In the genomic region with DNA sequence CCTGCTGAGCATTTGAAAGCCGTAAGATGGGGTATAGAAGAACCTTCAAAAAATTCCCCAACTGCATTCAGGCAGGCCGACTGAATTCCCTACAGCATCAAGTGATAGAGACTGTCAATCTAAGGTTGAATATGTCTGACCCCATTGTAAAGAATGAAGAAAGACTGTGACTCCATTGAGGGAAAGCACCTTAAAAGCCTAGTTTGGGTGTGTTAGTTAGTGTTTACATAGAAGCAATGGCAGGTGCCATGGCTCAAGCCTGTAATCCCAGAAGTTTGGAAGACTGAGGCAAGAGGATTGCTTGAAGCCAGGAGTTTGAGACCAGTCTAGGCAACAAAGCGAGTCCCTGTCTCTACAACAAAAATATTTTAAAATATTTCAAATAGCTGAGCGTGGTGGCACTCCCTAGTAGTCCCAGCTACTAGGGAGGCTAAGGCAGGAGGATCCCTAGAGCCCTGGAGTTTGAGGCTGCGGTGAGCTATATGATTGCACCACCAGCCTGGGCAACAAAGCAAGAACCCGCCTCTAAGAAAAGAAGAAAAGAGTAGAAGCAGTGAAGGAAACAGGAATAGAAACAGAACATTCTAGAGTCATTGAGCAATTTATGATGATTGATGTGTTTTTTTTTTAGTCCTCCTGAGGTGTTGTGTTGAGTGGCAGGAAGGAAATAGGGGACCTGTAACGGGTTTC, we compare ENCODE assay signal across 8 cellular contexts. TPM values are rescaled to one million over a fixed set of nuclear protein-coding genes. Genes with fewer than 3 reads are reported as not detected.
DNase-seq lines count a peak whose midpoint lies in the region; ATAC-seq and TF ChIP-seq lines count a peak whose summit lies in the region.

No MANE protein-coding gene starts in this region.

- peak overlapping the region; percentile 55 for H2AFZ ChIP-seq in GM23248

- peak overlapping the region; percentile 69 for H3K9ac ChIP-seq in GM23248
- peak overlapping the region; percentile 61 to 80 for H3K9ac ChIP-seq in stomach smooth muscle (ENCODE audit: low read length in 2 of 2)

- in situ Hi-C loops in GM23248 (cut with MboI): no loop called here

- H3K27me3 Mint-ChIP-seq in CD4-positive, CD25-positive, alpha-beta regulatory T cell: no peaks in the 10 kb centered on the region
- no peaks in the 10 kb centered on the region for H3K27me3 Mint-ChIP-seq in type B pancreatic cell

- H3K4me3 Mint-ChIP-seq in CD4-positive, CD25-positive, alpha-beta regulatory T cell: no peak overlapping the region
- no peak overlapping the region for H3K4me3 Mint-ChIP-seq in type B pancreatic cell

- H3K27ac Mint-ChIP-seq in CD4-positive, CD25-positive, alpha-beta regulatory T cell: no peak overlapping the region
- no peak overlapping the region for H3K27ac Mint-ChIP-seq in type B pancreatic cell

- H3K9me3 Mint-ChIP-seq in CD4-positive, CD25-positive, alpha-beta regulatory T cell: no peaks in the 10 kb centered on the region
- no peaks in the 10 kb centered on the region for H3K9me3 Mint-ChIP-seq in type B pancreatic cell

- DNase-seq in CD4-positive, CD25-positive, alpha-beta regulatory T cell: peak in 2 of 3 donors; percentile 45 to 71
- peak; percentile 37 for DNase-seq in GM23248
- DNase-seq in RWPE2 (ENCODE audit: low spot score): no peak
- DNase-seq in heart right ventricle: no peak
- DNase-seq in LoVo (ENCODE audit: low spot score): no peak
- no peak for DNase-seq in H4 (ENCODE audit: low spot score)
- DNase-seq in type B pancreatic cell (ENCODE audit: extremely low spot score, unreplicated experiment): no peak

- H3K79me2 ChIP-seq in GM23248 (ENCODE audit: insufficient read depth): no peaks in the 10 kb centered on the region

- intact Hi-C loops in heart right ventricle (cut with DNase I): loop anchor here in 7 of 10 donors (1.0 to 5.0 kb wide), 8 partner anchors 16 to 32 kb away; partner anchors contain the start of gene TXNIP (in 3 of the 7)

- H3K9me3 ChIP-seq in CD4-positive, CD25-positive, alpha-beta regulatory T cell (ENCODE audit: control insufficient read depth in 2 of 2, low read length in 2 of 2): no peaks in the 10 kb centered on the region
- H3K9me3 ChIP-seq in GM23248 (ENCODE audit: low read depth) (no peaks in the 10 kb centered on the region), RWPE2 (ENCODE audit: severe bottlenecking) (no peaks in the 10 kb centered on the region), heart right ventricle (no peaks in the 10 kb centered on the region), stomach smooth muscle (ENCODE audit: control insufficient read depth in 2 of 2, low read length in 2 of 2) (no peaks in the 10 kb centered on the region)

- peak overlapping the region; percentile 95 for H3K27ac ChIP-seq in CD4-positive, CD25-positive, alpha-beta regulatory T cell (ENCODE audit: insufficient read depth, low read length, poor library complexity, severe bottlenecking)
- H3K27ac ChIP-seq in GM23248 (peak overlapping the region; percentile 94), RWPE2 (ENCODE audit: poor library complexity, severe bottlenecking) (peak overlapping the region; percentile 93), heart right ventricle (peak overlapping the region; percentile 90 to 97 (median 94)), stomach smooth muscle (ENCODE audit: low read length) (peak overlapping the region; percentile 96)

- no peaks in the 10 kb centered on the region for H4K20me1 ChIP-seq in GM23248 (ENCODE audit: insufficient read depth)

- WGBS in GM23248 (ENCODE audit: low coverage in 1 of 2, low lambda C conversion rate in 2 of 2, missing lambda C conversion rate in 2 of 2), 2 experiments: 41 to 49% methylated on average over 7 of the region's 7 CpGs
- WGBS in heart right ventricle, 2 donors: 16 to 29% methylated on average over 7 of the region's 7 CpGs

- peak overlapping the region; percentile 77 for H3K4me3 ChIP-seq in CD4-positive, CD25-positive, alpha-beta regulatory T cell (ENCODE audit: low read depth, low read length)
- H3K4me3 ChIP-seq in GM23248 (peak overlapping the region; percentile 46), RWPE2 (ENCODE audit: severe bottlenecking) (no peak overlapping the region), heart right ventricle (peak overlapping the region in 9 of 10 donors; percentile 3 to 44 (median 21)), stomach smooth muscle (ENCODE audit: low read length in 2 of 2) (peak overlapping the region; percentile 11 to 68)

- peaks cover 10% of the 10 kb centered on the region for H3K36me3 Mint-ChIP-seq in CD4-positive, CD25-positive, alpha-beta regulatory T cell
- H3K36me3 Mint-ChIP-seq in type B pancreatic cell: no peaks in the 10 kb centered on the region

- H3K4me1 Mint-ChIP-seq in CD4-positive, CD25-positive, alpha-beta regulatory T cell: peaks cover 14 to 37% (median 19%) of the 10 kb centered on the region in 4 donors
- peaks cover 19% of the 10 kb centered on the region for H3K4me1 Mint-ChIP-seq in type B pancreatic cell (ENCODE audit: unreplicated experiment)

- peak overlapping the region; percentile 33 for H3K4me2 ChIP-seq in GM23248 (ENCODE audit: unreplicated experiment)

- H3K36me3 ChIP-seq in CD4-positive, CD25-positive, alpha-beta regulatory T cell (ENCODE audit: control insufficient read depth, insufficient read depth, low read length): no peaks in the 10 kb centered on the region
- H3K36me3 ChIP-seq in GM23248 (ENCODE audit: low read depth): no peaks in the 10 kb centered on the region
- H3K36me3 ChIP-seq in RWPE2 (ENCODE audit: low read depth): no peaks in the 10 kb centered on the region; the same call in 1 of the 2 replicates
- H3K36me3 ChIP-seq in heart right ventricle: peaks cover 0 to 12% (median 0%) of the 10 kb centered on the region in 9 donors
- peaks cover 0 to 6% of the 10 kb centered on the region in 2 donors for H3K36me3 ChIP-seq in stomach smooth muscle (ENCODE audit: control insufficient read depth in 2 of 2, insufficient read depth in 2 of 2, low read length in 2 of 2)

- H3K9me2 ChIP-seq in GM23248 (ENCODE audit: insufficient read depth): no peaks in the 10 kb centered on the region

- H3K27me3 ChIP-seq in CD4-positive, CD25-positive, alpha-beta regulatory T cell (ENCODE audit: control insufficient read depth, insufficient read depth, low read length): no peaks in the 10 kb centered on the region
- H3K27me3 ChIP-seq in GM23248 (replicated peaks; ENCODE audit: insufficient read depth) (no peaks in the 10 kb centered on the region), RWPE2 (ENCODE audit: insufficient read depth, poor library complexity, severe bottlenecking) (no peaks in the 10 kb centered on the region), heart right ventricle (no peaks in the 10 kb centered on the region), stomach smooth muscle (ENCODE audit: control insufficient read depth in 1 of 2, insufficient read depth in 2 of 2, low read length in 2 of 2) (no peaks in the 10 kb centered on the region)

- peaks cover 79% of the 10 kb centered on the region for H3K4me1 ChIP-seq in CD4-positive, CD25-positive, alpha-beta regulatory T cell (ENCODE audit: control insufficient read depth, insufficient read depth, low read length, poor library complexity, severe bottlenecking)
- H3K4me1 ChIP-seq in GM23248 (ENCODE audit: insufficient read depth) (peaks cover 30% of the 10 kb centered on the region), RWPE2 (ENCODE audit: insufficient read depth, poor library complexity, severe bottlenecking) (peaks cover 27% of the 10 kb centered on the region), heart right ventricle (peaks cover 54 to 78% (median 76%) of the 10 kb centered on the region in 9 donors), stomach smooth muscle (ENCODE audit: control insufficient read depth, insufficient read depth, low read length) (peaks cover 61% of the 10 kb centered on the region)

- ATAC-seq in CD4-positive, CD25-positive, alpha-beta regulatory T cell (ENCODE audit: low read depth in 2 of 2): peak; percentile 11 to 20
- ATAC-seq in RWPE2 (ENCODE audit: low read depth) (no peak; the same call in 2 of the 3 replicates), heart right ventricle (peak in 6 of 8 donors; percentile 1 to 23 (median 4))

- TF ChIP-seq CTCF in RWPE2 (IDR thresholded peaks at IDR 0.05; ENCODE audit: poor library complexity, severe bottlenecking): no peak
- TF ChIP-seq CTCF in heart right ventricle (IDR thresholded peaks at IDR 0.05): no peak
- TF ChIP-seq CTCF in type B pancreatic cell (conservative IDR thresholded peaks at IDR 0.05): no peak

- H3F3A ChIP-seq in GM23248 (ENCODE audit: insufficient read depth): peaks cover 32% of the 10 kb centered on the region

RNA-seq across cellular contexts. Expression of gene POLR3GL, which starts 15.4 kb away (rescaled TPM):
- total RNA-seq in CD4-positive, CD25-positive, alpha-beta regulatory T cell: 30.8 TPM
- 100 to 1,000 TPM; 103 to 129 (median 109) TPM for polyA plus RNA-seq in CD4-positive, CD25-positive, alpha-beta regulatory T cell
- total RNA-seq in GM23248 (2014; rRNA removed; shearing (Covaris generic)): 17.4 and 24.2 TPM in 2 replicates
- polyA plus RNA-seq in GM23248 (2016; fragmentation: Nextera tagmentation; extraction: Ambion mirVana): 34.7 and 37.9 TPM in 2 replicates
- 10 to 100 TPM; 30.9 to 44.7 (median 38.5) TPM for total RNA-seq in heart right ventricle
- 10 to 100 TPM; 44.2 to 64.5 TPM for polyA plus RNA-seq in heart right ventricle
- total RNA-seq in H4 (2014; rRNA removed; shearing (Covaris generic)): 16.9 and 21.2 TPM in 2 replicates
- total RNA-seq in type B pancreatic cell (ENCODE audit: low replicate concordance): 8.5 and 14.1 TPM in 2 replicates

RNA-seq across cellular contexts. Expression of gene ANKRD34A, which starts 15.5 kb away (rescaled TPM):
- total RNA-seq in CD4-positive, CD25-positive, alpha-beta regulatory T cell: 1.6 TPM
- under 1 TPM; 0.07 to 0.45 (median 0.31) TPM for polyA plus RNA-seq in CD4-positive, CD25-positive, alpha-beta regulatory T cell
- total RNA-seq in GM23248 (2014; rRNA removed; shearing (Covaris generic)): 0.25 and 1.3 TPM in 2 replicates
- 1.9 and 2.3 TPM in 2 replicates for polyA plus RNA-seq in GM23248 (2016; fragmentation: Nextera tagmentation; extraction: Ambion mirVana)
- 1 to 10 TPM in 6 of 10 donors, under 1 TPM in 4; 0.66 to 1.5 (median 1.0) TPM for total RNA-seq in heart right ventricle
- 1 to 10 TPM in 1 of 2 donors, under 1 TPM in 1; 0.88 to 1.7 TPM for polyA plus RNA-seq in heart right ventricle
- total RNA-seq in H4 (2014; rRNA removed; shearing (Covaris generic)): 0.54 and 0.70 TPM in 2 replicates
- total RNA-seq in type B pancreatic cell (ENCODE audit: low replicate concordance): 0.12 and 0.94 TPM in 2 replicates

RNA-seq across cellular contexts. Expression of gene TXNIP, which starts 16.5 kb away (rescaled TPM):
- 1,496 TPM for total RNA-seq in CD4-positive, CD25-positive, alpha-beta regulatory T cell
- 1,000 to 10,000 TPM; 2,637 to 4,955 (median 3,590) TPM for polyA plus RNA-seq in CD4-positive, CD25-positive, alpha-beta regulatory T cell
- total RNA-seq in GM23248 (2014; rRNA removed; shearing (Covaris generic)): 221 and 263 TPM in 2 replicates
- polyA plus RNA-seq in GM23248 (2016; fragmentation: Nextera tagmentation; extraction: Ambion mirVana) (169 and 180 TPM in 2 replicates), heart right ventricle (100 to 1,000 TPM; 231 to 681 TPM)
- total RNA-seq in heart right ventricle (1,000 to 10,000 TPM in 2 of 10 donors, 100 to 1,000 TPM in 8; 544 to 1,142 (median 777) TPM), type B pancreatic cell (ENCODE audit: low replicate concordance) (88.8 and 96.7 TPM in 2 replicates)
- total RNA-seq in H4 (2014; rRNA removed; shearing (Covaris generic)): 101 and 102 TPM in 2 replicates

RNA-seq across cellular contexts. Expression of gene LIX1L, which starts 22.1 kb away (rescaled TPM):
- 36.2 TPM for total RNA-seq in CD4-positive, CD25-positive, alpha-beta regulatory T cell
- 10 to 100 TPM; 21.7 to 26.9 (median 25.9) TPM for polyA plus RNA-seq in CD4-positive, CD25-positive, alpha-beta regulatory T cell
- 26.1 and 36.5 TPM in 2 replicates for total RNA-seq in GM23248 (2014; rRNA removed; shearing (Covaris generic))
- polyA plus RNA-seq in GM23248 (2016; fragmentation: Nextera tagmentation; extraction: Ambion mirVana): 18.3 TPM in 2 replicates
- 10 to 100 TPM; 21.2 to 30.0 (median 24.5) TPM for total RNA-seq in heart right ventricle
- 1 to 10 TPM; 7.1 to 9.4 TPM for polyA plus RNA-seq in heart right ventricle
- 15.1 and 18.7 TPM in 2 replicates for total RNA-seq in H4 (2014; rRNA removed; shearing (Covaris generic))
- 2.4 and 24.2 TPM in 2 replicates for total RNA-seq in type B pancreatic cell (ENCODE audit: low replicate concordance)

RNA-seq across cellular contexts. Expression of gene HJV, which starts 41.6 kb away (rescaled TPM):
- not detected for total RNA-seq in CD4-positive, CD25-positive, alpha-beta regulatory T cell
- not detected for polyA plus RNA-seq in CD4-positive, CD25-positive, alpha-beta regulatory T cell
- total RNA-seq in GM23248 (2014; rRNA removed; shearing (Covaris generic)): not detected in 2 replicates
- polyA plus RNA-seq in GM23248 (2016; fragmentation: Nextera tagmentation; extraction: Ambion mirVana): not detected in 2 replicates
- 100 to 1,000 TPM in 1 of 10 donors, 10 to 100 TPM in 9; 26.8 to 115 (median 76.5) TPM for total RNA-seq in heart right ventricle
- 10 to 100 TPM in 1 of 2 donors, under 1 TPM in 1; 0.52 to 18.8 TPM for polyA plus RNA-seq in heart right ventricle
- total RNA-seq in H4 (2014; rRNA removed; shearing (Covaris generic)): not detected in 2 replicates
- total RNA-seq in type B pancreatic cell (ENCODE audit: low replicate concordance): not detected in 2 replicates

Comparison
In these comparisons a context has a peak if more than half of its experiments do, and no peak if none do; other contexts are left out.
1. DNase-seq: peak in CD4-positive, CD25-positive, alpha-beta regulatory T cell (2 of 3) and GM23248 (single experiment); none in RWPE2 (single experiment), heart right ventricle (0 of 2), LoVo (single experiment), H4 (single experiment) and type B pancreatic cell (single experiment).
2. Peak in every context shown above with its lines, with median percentiles within 50 percentile points of each other: H3K27ac ChIP-seq.